Comparison of ENCODE assay signal across 1 cellular context in the genomic region with DNA sequence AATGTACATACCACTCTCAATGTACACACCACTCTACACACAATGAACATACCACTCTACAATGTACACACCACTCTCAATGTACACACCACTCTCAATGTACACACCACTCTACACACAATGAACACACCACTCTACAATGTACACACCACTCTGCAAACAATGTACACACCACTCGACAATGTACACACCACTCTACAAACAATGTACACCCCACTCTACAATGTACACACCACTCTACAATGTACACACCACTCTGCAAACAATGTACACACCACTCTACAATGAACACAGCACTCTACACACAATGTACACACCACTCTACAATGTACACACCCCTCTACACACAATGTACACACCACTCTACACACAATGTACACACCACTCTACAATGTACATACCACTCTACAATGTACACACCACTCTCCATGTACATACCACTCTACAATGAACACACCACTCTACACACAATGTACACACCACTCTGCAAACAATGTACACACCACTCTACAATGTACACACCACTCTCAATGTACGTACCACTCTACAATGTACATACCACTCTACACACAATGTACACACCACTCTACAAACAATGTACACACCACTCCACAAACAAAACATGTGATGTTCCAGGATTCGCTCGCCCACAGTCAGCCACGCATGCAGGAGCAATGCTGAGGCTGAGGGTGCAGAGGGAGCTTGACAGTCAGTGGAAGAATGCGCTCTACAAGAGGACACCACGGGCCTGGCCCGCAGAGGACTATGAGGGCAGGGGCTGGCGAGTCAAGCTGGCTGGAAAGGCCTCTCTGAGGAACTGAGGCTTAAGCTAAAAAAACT.
TF ChIP-seq lines count a peak whose summit lies in the region.

No MANE protein-coding gene starts in this region.

TF ChIP-seq in WTC11, 78 proteins besides CTCF, POLR2A, EP300 and RAD21:
- TF ChIP-seq, protein P1, sequence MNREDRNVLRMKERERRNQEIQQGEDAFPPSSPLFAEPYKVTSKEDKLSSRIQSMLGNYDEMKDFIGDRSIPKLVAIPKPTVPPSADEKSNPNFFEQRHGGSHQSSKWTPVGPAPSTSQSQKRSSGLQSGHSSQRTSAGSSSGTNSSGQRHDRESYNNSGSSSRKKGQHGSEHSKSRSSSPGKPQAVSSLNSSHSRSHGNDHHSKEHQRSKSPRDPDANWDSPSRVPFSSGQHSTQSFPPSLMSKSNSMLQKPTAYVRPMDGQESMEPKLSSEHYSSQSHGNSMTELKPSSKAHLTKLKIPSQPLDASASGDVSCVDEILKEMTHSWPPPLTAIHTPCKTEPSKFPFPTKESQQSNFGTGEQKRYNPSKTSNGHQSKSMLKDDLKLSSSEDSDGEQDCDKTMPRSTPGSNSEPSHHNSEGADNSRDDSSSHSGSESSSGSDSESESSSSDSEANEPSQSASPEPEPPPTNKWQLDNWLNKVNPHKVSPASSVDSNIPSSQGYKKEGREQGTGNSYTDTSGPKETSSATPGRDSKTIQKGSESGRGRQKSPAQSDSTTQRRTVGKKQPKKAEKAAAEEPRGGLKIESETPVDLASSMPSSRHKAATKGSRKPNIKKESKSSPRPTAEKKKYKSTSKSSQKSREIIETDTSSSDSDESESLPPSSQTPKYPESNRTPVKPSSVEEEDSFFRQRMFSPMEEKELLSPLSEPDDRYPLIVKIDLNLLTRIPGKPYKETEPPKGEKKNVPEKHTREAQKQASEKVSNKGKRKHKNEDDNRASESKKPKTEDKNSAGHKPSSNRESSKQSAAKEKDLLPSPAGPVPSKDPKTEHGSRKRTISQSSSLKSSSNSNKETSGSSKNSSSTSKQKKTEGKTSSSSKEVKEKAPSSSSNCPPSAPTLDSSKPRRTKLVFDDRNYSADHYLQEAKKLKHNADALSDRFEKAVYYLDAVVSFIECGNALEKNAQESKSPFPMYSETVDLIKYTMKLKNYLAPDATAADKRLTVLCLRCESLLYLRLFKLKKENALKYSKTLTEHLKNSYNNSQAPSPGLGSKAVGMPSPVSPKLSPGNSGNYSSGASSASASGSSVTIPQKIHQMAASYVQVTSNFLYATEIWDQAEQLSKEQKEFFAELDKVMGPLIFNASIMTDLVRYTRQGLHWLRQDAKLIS (CRISPR knock-in tag; IDR thresholded peaks at IDR 0.05; ENCODE audit: borderline replicate concordance): no peak
- TF ChIP-seq CBFB (CRISPR knock-in tag; IDR thresholded peaks at IDR 0.05; ENCODE audit: low read depth) (no peak), SOX15 (CRISPR knock-in tag; IDR thresholded peaks at IDR 0.05) (no peak), ZNF317 (CRISPR knock-in tag; IDR thresholded peaks at IDR 0.05; ENCODE audit: borderline replicate concordance, low read depth) (no peak), FOXP1 (CRISPR knock-in tag; IDR thresholded peaks at IDR 0.05; ENCODE audit: borderline replicate concordance) (no peak), TP53 (CRISPR knock-in tag; IDR thresholded peaks at IDR 0.05) (no peak), NFATC4 (CRISPR knock-in tag; IDR thresholded peaks at IDR 0.05) (no peak), CREM (CRISPR knock-in tag; IDR thresholded peaks at IDR 0.05) (no peak), SP1 (CRISPR knock-in tag; conservative IDR thresholded peaks at IDR 0.05) (no peak), ZNF423 (CRISPR knock-in tag; IDR thresholded peaks at IDR 0.05) (no peak), NFYB (CRISPR knock-in tag; conservative IDR thresholded peaks at IDR 0.05; ENCODE audit: low read depth) (no peak)
- TF ChIP-seq, protein P2, sequence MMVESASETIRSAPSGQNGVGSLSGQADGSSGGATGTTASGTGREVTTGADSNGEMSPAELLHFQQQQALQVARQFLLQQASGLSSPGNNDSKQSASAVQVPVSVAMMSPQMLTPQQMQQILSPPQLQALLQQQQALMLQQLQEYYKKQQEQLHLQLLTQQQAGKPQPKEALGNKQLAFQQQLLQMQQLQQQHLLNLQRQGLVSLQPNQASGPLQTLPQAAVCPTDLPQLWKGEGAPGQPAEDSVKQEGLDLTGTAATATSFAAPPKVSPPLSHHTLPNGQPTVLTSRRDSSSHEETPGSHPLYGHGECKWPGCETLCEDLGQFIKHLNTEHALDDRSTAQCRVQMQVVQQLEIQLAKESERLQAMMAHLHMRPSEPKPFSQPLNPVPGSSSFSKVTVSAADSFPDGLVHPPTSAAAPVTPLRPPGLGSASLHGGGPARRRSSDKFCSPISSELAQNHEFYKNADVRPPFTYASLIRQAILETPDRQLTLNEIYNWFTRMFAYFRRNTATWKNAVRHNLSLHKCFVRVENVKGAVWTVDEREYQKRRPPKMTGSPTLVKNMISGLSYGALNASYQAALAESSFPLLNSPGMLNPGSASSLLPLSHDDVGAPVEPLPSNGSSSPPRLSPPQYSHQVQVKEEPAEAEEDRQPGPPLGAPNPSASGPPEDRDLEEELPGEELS (CRISPR knock-in tag; IDR thresholded peaks at IDR 0.05): no peak
